Comparison of ENCODE assay signal across 1 cellular context in the genomic region with DNA sequence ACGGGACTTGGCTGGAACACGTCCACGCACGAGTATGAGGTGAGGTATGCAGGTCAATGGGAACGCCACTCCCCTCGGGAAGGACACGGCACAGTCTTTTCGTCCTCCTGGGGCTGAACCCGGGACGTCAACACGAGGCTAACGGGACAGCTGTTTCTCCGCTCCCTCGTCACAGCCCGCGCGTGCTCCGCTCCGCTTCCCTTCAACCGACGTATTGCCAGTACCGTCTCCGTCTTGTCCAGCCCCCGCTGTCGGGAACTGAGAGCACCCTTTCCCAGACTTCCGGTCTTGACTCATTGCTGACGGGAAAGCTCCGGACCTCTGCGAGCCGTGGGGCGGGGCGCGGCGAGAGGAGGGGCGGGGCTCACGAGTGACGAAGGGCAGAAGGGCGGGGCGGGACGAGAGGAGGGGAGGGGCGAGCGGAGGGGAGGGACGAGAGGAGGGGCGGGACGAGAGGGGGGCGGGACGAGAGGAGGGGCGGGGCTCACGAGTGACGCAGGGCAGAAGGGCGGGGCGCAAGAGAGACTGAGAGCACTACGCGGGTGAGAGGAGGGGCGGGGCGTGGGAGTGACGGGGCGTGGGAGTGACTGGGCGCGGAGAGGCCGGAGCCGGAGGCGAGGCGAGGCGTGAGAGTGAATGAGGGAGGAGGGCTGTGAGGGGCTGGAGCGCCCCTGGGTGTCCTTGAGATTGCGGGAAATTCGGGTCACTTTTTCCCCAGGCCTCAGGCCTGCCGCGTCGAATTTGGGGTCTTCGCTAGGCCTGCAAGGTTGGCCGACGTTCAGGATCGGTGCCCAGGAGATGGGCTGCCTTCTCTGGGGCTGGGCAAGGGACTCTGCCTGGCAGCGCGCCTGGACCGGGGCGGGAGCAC.
TF ChIP-seq lines count a peak whose summit lies in the region.

No MANE protein-coding gene starts in this region.

TF ChIP-seq in HEK293, 187 proteins besides CTCF, POLR2A, EP300 and RAD21 (continued from another document and continues in another):
- TF ChIP-seq, protein P1, sequence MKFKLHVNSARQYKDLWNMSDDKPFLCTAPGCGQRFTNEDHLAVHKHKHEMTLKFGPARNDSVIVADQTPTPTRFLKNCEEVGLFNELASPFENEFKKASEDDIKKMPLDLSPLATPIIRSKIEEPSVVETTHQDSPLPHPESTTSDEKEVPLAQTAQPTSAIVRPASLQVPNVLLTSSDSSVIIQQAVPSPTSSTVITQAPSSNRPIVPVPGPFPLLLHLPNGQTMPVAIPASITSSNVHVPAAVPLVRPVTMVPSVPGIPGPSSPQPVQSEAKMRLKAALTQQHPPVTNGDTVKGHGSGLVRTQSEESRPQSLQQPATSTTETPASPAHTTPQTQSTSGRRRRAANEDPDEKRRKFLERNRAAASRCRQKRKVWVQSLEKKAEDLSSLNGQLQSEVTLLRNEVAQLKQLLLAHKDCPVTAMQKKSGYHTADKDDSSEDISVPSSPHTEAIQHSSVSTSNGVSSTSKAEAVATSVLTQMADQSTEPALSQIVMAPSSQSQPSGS (tag by site-specific recombination; IDR thresholded peaks at IDR 0.05; ENCODE audit: low read depth), result no peak
- TF ChIP-seq YY2 (tag by site-specific recombination; IDR thresholded peaks at IDR 0.05), result no peak
- peak; percentile 78 for TF ChIP-seq ZNF501 (tag by site-specific recombination; IDR thresholded peaks at IDR 0.05)
- peak; percentile 38; the same call in 1 of the 2 replicates for TF ChIP-seq BCL11A (tag by site-specific recombination; IDR thresholded peaks at IDR 0.05; ENCODE audit: low read depth)
- peak; percentile 99 for TF ChIP-seq ZNF335 (tag by site-specific recombination; conservative IDR thresholded peaks at IDR 0.05)
- peak; percentile 99 for TF ChIP-seq ZFHX2 (tag by site-specific recombination; conservative IDR thresholded peaks at IDR 0.05)
- peak; percentile 70 for TF ChIP-seq ZBTB10 (tag by site-specific recombination; IDR thresholded peaks at IDR 0.05)
- TF ChIP-seq, protein P2, sequence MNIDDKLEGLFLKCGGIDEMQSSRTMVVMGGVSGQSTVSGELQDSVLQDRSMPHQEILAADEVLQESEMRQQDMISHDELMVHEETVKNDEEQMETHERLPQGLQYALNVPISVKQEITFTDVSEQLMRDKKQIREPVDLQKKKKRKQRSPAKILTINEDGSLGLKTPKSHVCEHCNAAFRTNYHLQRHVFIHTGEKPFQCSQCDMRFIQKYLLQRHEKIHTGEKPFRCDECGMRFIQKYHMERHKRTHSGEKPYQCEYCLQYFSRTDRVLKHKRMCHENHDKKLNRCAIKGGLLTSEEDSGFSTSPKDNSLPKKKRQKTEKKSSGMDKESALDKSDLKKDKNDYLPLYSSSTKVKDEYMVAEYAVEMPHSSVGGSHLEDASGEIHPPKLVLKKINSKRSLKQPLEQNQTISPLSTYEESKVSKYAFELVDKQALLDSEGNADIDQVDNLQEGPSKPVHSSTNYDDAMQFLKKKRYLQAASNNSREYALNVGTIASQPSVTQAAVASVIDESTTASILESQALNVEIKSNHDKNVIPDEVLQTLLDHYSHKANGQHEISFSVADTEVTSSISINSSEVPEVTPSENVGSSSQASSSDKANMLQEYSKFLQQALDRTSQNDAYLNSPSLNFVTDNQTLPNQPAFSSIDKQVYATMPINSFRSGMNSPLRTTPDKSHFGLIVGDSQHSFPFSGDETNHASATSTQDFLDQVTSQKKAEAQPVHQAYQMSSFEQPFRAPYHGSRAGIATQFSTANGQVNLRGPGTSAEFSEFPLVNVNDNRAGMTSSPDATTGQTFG (tag by site-specific recombination; IDR thresholded peaks at IDR 0.05; ENCODE audit: borderline replicate concordance), result no peak
- TF ChIP-seq, protein P3, sequence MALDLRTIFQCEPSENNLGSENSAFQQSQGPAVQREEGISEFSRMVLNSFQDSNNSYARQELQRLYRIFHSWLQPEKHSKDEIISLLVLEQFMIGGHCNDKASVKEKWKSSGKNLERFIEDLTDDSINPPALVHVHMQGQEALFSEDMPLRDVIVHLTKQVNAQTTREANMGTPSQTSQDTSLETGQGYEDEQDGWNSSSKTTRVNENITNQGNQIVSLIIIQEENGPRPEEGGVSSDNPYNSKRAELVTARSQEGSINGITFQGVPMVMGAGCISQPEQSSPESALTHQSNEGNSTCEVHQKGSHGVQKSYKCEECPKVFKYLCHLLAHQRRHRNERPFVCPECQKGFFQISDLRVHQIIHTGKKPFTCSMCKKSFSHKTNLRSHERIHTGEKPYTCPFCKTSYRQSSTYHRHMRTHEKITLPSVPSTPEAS (tag by site-specific recombination; IDR thresholded peaks at IDR 0.05), result 0 out of 2 replicates have a peak, but pooled peaks have one; percentile 12
- TF ChIP-seq SP3 (tag by site-specific recombination; IDR thresholded peaks at IDR 0.05), result peak; percentile 93
- peak; percentile 76; the same call in 1 of the 2 replicates for TF ChIP-seq ZBTB17 (tag by site-specific recombination; IDR thresholded peaks at IDR 0.05)
- 0 out of 2 replicates have a peak, but pooled peaks have one; percentile 35 for TF ChIP-seq ZBTB1 (tag by site-specific recombination; IDR thresholded peaks at IDR 0.05)
- peak; percentile 42 for TF ChIP-seq ZNF692 (tag by site-specific recombination; IDR thresholded peaks at IDR 0.05)
- TF ChIP-seq ZNF843 (tag by site-specific recombination; IDR thresholded peaks at IDR 0.05), result peak; percentile 41
- 0 out of 2 replicates have a peak, but pooled peaks have one; percentile 47 for TF ChIP-seq PRDM1 (tag by site-specific recombination; IDR thresholded peaks at IDR 0.05)
- peak; percentile 75; the same call in 1 of the 2 replicates for TF ChIP-seq ZNF24 (tag by site-specific recombination; IDR thresholded peaks at IDR 0.05)
- TF ChIP-seq KLF1 (tag by site-specific recombination; IDR thresholded peaks at IDR 0.05), result peak; percentile 92
- TF ChIP-seq, protein P4, sequence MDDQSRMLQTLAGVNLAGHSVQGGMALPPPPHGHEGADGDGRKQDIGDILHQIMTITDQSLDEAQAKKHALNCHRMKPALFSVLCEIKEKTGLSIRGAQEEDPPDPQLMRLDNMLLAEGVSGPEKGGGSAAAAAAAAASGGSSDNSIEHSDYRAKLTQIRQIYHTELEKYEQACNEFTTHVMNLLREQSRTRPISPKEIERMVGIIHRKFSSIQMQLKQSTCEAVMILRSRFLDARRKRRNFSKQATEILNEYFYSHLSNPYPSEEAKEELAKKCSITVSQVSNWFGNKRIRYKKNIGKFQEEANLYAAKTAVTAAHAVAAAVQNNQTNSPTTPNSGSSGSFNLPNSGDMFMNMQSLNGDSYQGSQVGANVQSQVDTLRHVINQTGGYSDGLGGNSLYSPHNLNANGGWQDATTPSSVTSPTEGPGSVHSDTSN (CRISPR knock-in tag; IDR thresholded peaks at IDR 0.05), result 0 out of 2 replicates have a peak, but pooled peaks have one; percentile 26
- TF ChIP-seq ZNF768 (tag by site-specific recombination; IDR thresholded peaks at IDR 0.05), result no peak; the same call in 1 of the 2 replicates
- peak; percentile 98 for TF ChIP-seq IKZF3 (tag by site-specific recombination; IDR thresholded peaks at IDR 0.05)
- peak; percentile 58 for TF ChIP-seq ZXDB (tag by site-specific recombination; IDR thresholded peaks at IDR 0.05)
- peak; percentile 17; the same call in 1 of the 2 replicates for TF ChIP-seq OVOL3 (tag by site-specific recombination; IDR thresholded peaks at IDR 0.05)
- no peak for TF ChIP-seq ZSCAN23 (tag by site-specific recombination; IDR thresholded peaks at IDR 0.05)
- no peak for TF ChIP-seq ZNF174 (tag by site-specific recombination; IDR thresholded peaks at IDR 0.05)
- no peak for TF ChIP-seq ZNF398 (tag by site-specific recombination; IDR thresholded peaks at IDR 0.05)
- TF ChIP-seq ZNF600 (tag by site-specific recombination; IDR thresholded peaks at IDR 0.05), result peak; percentile 91
- TF ChIP-seq, protein P5, sequence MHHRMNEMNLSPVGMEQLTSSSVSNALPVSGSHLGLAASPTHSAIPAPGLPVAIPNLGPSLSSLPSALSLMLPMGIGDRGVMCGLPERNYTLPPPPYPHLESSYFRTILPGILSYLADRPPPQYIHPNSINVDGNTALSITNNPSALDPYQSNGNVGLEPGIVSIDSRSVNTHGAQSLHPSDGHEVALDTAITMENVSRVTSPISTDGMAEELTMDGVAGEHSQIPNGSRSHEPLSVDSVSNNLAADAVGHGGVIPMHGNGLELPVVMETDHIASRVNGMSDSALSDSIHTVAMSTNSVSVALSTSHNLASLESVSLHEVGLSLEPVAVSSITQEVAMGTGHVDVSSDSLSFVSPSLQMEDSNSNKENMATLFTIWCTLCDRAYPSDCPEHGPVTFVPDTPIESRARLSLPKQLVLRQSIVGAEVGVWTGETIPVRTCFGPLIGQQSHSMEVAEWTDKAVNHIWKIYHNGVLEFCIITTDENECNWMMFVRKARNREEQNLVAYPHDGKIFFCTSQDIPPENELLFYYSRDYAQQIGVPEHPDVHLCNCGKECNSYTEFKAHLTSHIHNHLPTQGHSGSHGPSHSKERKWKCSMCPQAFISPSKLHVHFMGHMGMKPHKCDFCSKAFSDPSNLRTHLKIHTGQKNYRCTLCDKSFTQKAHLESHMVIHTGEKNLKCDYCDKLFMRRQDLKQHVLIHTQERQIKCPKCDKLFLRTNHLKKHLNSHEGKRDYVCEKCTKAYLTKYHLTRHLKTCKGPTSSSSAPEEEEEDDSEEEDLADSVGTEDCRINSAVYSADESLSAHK (tag by site-specific recombination; IDR thresholded peaks at IDR 0.05), result peak; percentile 54; the same call in 1 of the 2 replicates
- peak; percentile 78 for TF ChIP-seq ZNF610 (tag by site-specific recombination; IDR thresholded peaks at IDR 0.05; ENCODE audit: borderline replicate concordance)
- peak; percentile 84 for TF ChIP-seq SP2 (tag by site-specific recombination; IDR thresholded peaks at IDR 0.05)
- TF ChIP-seq ZNF391 (tag by site-specific recombination; IDR thresholded peaks at IDR 0.05; ENCODE audit: borderline replicate concordance, low read depth), result peak; percentile 78; the same call in 1 of the 2 replicates
- TF ChIP-seq, protein P6, sequence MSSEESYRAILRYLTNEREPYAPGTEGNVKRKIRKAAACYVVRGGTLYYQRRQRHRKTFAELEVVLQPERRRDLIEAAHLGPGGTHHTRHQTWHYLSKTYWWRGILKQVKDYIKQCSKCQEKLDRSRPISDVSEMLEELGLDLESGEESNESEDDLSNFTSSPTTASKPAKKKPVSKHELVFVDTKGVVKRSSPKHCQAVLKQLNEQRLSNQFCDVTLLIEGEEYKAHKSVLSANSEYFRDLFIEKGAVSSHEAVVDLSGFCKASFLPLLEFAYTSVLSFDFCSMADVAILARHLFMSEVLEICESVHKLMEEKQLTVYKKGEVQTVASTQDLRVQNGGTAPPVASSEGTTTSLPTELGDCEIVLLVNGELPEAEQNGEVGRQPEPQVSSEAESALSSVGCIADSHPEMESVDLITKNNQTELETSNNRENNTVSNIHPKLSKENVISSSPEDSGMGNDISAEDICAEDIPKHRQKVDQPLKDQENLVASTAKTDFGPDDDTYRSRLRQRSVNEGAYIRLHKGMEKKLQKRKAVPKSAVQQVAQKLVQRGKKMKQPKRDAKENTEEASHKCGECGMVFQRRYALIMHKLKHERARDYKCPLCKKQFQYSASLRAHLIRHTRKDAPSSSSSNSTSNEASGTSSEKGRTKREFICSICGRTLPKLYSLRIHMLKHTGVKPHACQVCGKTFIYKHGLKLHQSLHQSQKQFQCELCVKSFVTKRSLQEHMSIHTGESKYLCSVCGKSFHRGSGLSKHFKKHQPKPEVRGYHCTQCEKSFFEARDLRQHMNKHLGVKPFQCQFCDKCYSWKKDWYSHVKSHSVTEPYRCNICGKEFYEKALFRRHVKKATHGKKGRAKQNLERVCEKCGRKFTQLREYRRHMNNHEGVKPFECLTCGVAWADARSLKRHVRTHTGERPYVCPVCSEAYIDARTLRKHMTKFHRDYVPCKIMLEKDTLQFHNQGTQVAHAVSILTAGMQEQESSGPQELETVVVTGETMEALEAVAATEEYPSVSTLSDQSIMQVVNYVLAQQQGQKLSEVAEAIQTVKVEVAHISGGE (tag by site-specific recombination; conservative IDR thresholded peaks at IDR 0.05; ENCODE audit: low read depth), result peak; percentile 89
- peak; percentile 56 for TF ChIP-seq ZNF366 (tag by site-specific recombination; conservative IDR thresholded peaks at IDR 0.05)
- 0 out of 2 replicates have a peak, but pooled peaks have one; percentile 26 for TF ChIP-seq GLIS2 (tag by site-specific recombination; IDR thresholded peaks at IDR 0.05)
- TF ChIP-seq SALL2 (tag by site-specific recombination; IDR thresholded peaks at IDR 0.05; ENCODE audit: borderline replicate concordance), result no peak
- no peak for TF ChIP-seq ZNF37A (tag by site-specific recombination; IDR thresholded peaks at IDR 0.05)
